Comparison of ENCODE assay signal across 16 cellular contexts in the genomic region with DNA sequence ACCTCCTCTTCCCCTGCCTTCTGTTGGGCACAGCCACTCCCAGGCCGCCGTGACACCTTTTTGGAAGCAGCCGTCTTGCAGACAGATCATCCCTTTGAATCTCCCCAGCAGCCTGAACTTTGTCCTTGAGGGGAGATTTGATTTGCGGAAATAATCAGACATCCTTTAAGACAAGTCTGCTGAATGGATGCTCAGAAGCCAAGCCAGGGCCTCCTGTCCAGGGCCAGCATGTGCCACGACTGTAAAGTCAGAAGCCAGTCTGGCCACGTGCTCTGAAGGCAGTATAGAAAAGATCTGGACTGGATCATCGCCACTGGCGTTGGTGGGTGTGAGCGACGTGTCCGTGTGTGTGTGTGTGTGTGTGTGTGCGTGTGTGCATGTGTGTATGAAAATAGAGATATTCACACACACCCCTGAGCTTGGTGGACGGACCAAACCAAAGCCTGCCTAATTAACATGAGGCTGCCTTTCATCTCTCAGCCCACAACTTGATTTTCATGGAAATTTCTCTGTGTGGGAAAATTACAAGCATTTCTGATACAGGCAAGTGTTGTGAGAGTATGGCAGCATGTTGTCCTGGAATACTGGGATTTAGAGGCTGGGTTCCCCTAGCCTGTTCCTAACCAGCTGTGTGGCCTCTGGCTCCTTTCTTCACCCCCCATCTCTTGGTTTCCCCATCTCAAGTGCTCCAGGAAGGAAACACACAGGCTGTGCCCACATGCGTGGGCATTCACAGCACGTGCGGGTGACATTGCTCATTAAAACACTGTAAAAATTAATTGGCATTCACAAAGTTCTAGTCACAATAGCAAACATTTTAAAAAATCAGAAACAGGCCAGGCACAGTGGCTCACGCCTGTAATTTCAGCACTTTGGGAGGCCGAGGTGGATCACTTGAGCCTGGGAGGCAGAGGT.
DNase-seq lines count a peak whose midpoint lies in the region; FAIRE-seq and TF ChIP-seq lines count a peak whose summit lies in the region.
"Had no signal": no experiment of that assay in that cellular context is flagged by ENCODE, and none has a peak within 500 bp of the region (broad histone marks: within the 10 kb centered on the region; RNA-seq: fewer than 3 reads in every experiment).

No MANE protein-coding gene starts in this region.

- peak overlapping the region in 2 of 3 experiments; percentile 19 to 41 for H3K4me3 ChIP-seq in keratinocyte (ENCODE audit: control insufficient read depth in 2 of 3, extremely low read depth in 1 of 3, insufficient read depth in 2 of 3, low read depth in 1 of 3, low read length in 3 of 3)
- H3K4me3 ChIP-seq in skin epidermis = no peak overlapping the region
- H3K4me3 ChIP-seq: heart right ventricle, PC-9 had no signal

- H3K9ac ChIP-seq in keratinocyte (ENCODE audit: control insufficient read depth, extremely low read depth, insufficient read depth, low read length) = peak overlapping the region; percentile 72

- no peaks in the 10 kb centered on the region for H3K27me3 Mint-ChIP-seq in Calu3 (ENCODE audit: unreplicated experiment)

- intact Hi-C loops in Calu3 (cut with micrococcal nuclease; ENCODE audit: unreplicated experiment) = no loop called here

- no TSS peak for BruUV-seq in Calu3 (replicated peaks; lab: Mats Ljungman, UMichigan)

- no peak overlapping the region for H3K27ac Mint-ChIP-seq in Calu3 (ENCODE audit: unreplicated experiment)
- H3K27ac Mint-ChIP-seq: type B pancreatic cell had no signal

- DNase-seq in NCI-H2196 (lab: John Stamatoyannopoulos, UW; ENCODE audit: unreplicated experiment) = peak; percentile 40
- no peak for DNase-seq in NCI-H2196 treated with DMSO at 0.1 percent for 48 hours (lab: John Stamatoyannopoulos, UW; ENCODE audit: unreplicated experiment)
- no peak for DNase-seq in RWPE1 (ENCODE audit: low spot score)
- no peak for DNase-seq in keratinocyte (ENCODE audit: low read depth, low spot score)
- no peak for DNase-seq in retina
- no peak for DNase-seq in NCI-H82 (lab: John Stamatoyannopoulos, UW)
- DNase-seq in Calu3 = no peak
- DNase-seq: activated CD4-positive, alpha-beta T cell treated with anti-CD3 and anti-CD28 coated beads, Interleukin-2, amount 50 U/mL, for 48 hours; DMS153; effector CD4-positive, alpha-beta T cell; heart right ventricle; NCI-H2081 treated with DMSO at 0.1 percent for 48 hours; PC-9; T-helper 2 cell had no signal

- H3K27me3 ChIP-seq in keratinocyte (ENCODE audit: control insufficient read depth, extremely low read depth, insufficient read depth, low read length) = no peaks in the 10 kb centered on the region
- H3K27me3 ChIP-seq: heart right ventricle had no signal

- no peaks in the 10 kb centered on the region for H3K9me3 ChIP-seq in keratinocyte (ENCODE audit: control insufficient read depth, low read depth, low read length)
- H3K9me3 ChIP-seq: heart right ventricle had no signal

- H3K36me3 ChIP-seq in keratinocyte (ENCODE audit: control insufficient read depth in 2 of 2, extremely low read depth in 1 of 2, insufficient read depth in 2 of 2, low read length in 2 of 2) = no peaks in the 10 kb centered on the region
- H3K36me3 ChIP-seq: heart right ventricle had no signal

- H3K36me3 Mint-ChIP-seq in Calu3 (ENCODE audit: insufficient read depth, unreplicated experiment) = peaks cover 14% of the 10 kb centered on the region
- H3K36me3 Mint-ChIP-seq: type B pancreatic cell had no signal

- TF ChIP-seq CTCF in RWPE1 (conservative IDR thresholded peaks at IDR 0.05; ENCODE audit: low read depth) = no peak
- no peak for TF ChIP-seq CTCF in keratinocyte (optimal IDR thresholded peaks at IDR 0.05 in 1 of 3, IDR thresholded peaks at IDR 0.05 in 1 of 3, conservative IDR thresholded peaks at IDR 0.05 in 1 of 3; ENCODE audit: extremely low read depth in 1 of 3, insufficient read depth in 2 of 3, low read length in 3 of 3)
- TF ChIP-seq CTCF in Calu3 (IDR thresholded peaks at IDR 0.05; ENCODE audit: unreplicated experiment) = no peak

- H3K4me1 Mint-ChIP-seq in Calu3 (ENCODE audit: low read depth, unreplicated experiment) = no peaks in the 10 kb centered on the region

- peak overlapping the region; percentile 89 for H2AFZ ChIP-seq in keratinocyte (ENCODE audit: control insufficient read depth, low read length)
- H2AFZ ChIP-seq: PC-9 had no signal

- H3K4me1 ChIP-seq in keratinocyte (ENCODE audit: control insufficient read depth, extremely low read depth, insufficient read depth, low read length) = peaks cover 74% of the 10 kb centered on the region

- H3K9me3 Mint-ChIP-seq in Calu3 (ENCODE audit: low read depth, unreplicated experiment) = no peaks in the 10 kb centered on the region
- H3K9me3 Mint-ChIP-seq: type B pancreatic cell had no signal

- peak overlapping the region; percentile 95 for H3K27ac ChIP-seq in RWPE1
- H3K27ac ChIP-seq in keratinocyte (ENCODE audit: control insufficient read depth, insufficient read depth, low read length) = peak overlapping the region; percentile 93
- peak overlapping the region in 19 of 21 experiments; percentile 19 to 99 (median 76) for H3K27ac ChIP-seq in skin epidermis
- H3K27ac ChIP-seq: PC-9 had no signal

- no peaks in the 10 kb centered on the region for H4K20me1 ChIP-seq in keratinocyte (ENCODE audit: control insufficient read depth, extremely low read depth, insufficient read depth, low read length)

- H3K9me1 ChIP-seq in keratinocyte (ENCODE audit: control insufficient read depth, extremely low read depth, insufficient read depth, low read length) = no peaks in the 10 kb centered on the region

- peak overlapping the region; percentile 99 for H3K4me2 ChIP-seq in keratinocyte (ENCODE audit: control insufficient read depth, extremely low read depth, insufficient read depth, low read depth, low read length)
- H3K4me2 ChIP-seq: PC-9 had no signal

- dilution Hi-C loops in keratinocyte (cut with MboI; ENCODE audit: extremely low pct_ligation_motif_present, low sequenced_read_pairs) = no loop called here

- peaks cover 41% of the 10 kb centered on the region for H3K79me2 ChIP-seq in keratinocyte (ENCODE audit: control insufficient read depth, insufficient read depth, low read length)

- POLR2A ChIA-PET in RWPE1 (lab: Yijun Ruan, JAX; ENCODE audit: low non-redundant PET) = no interaction called here

- peak; percentile 74 for FAIRE-seq in keratinocyte (lab: Jason Lieb, UNC)

- CTCF ChIA-PET in RWPE1 (lab: Yijun Ruan, JAX) (no interaction called here), Calu3 (lab: Charles Lee) (no interaction called here)

- H3K4me3 Mint-ChIP-seq in Calu3 (ENCODE audit: low read depth, unreplicated experiment) = no peak overlapping the region
- H3K4me3 Mint-ChIP-seq: type B pancreatic cell had no signal

Comparison
In these comparisons a context has a peak if more than half of its experiments do, and no peak if none do; other contexts are left out.
1. H3K4me3 ChIP-seq: peak in keratinocyte (2 of 3); none in skin epidermis (0 of 7).
2. Peak in every context shown above with its lines, with median percentiles within 50 percentile points of each other: H3K27ac ChIP-seq.